In the genomic region with DNA sequence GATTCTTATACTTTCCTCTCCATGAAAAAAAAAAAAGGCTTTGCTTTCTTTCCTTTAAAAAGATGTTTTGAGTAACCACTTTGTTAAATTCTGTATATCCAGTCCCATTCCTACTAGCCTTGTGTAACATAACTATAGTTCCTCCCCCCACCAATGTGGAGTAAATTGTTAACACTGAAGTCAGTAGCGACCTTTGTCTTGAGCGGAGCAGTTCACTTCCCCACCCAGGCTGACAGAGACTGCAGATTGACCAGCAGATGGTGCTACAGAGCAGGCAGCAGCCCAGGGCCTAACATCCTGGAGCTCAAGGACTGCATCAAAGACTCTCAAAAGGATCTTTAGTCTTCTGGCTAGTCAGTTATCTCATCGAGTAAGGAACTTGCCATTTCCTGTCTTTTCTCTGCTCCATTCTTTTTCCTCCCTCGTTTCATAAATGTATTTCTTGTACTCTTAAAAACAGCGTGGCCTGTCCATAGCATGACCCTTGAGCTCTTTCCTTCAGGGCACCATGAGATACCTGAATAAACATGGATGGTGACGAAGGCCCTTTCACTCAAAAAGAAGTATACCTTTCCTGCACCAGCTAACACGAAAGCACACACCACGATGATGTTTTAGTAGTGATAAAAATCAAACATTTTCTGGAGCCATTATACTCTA, we compare ENCODE assay signal across 8 cellular contexts.
DNase-seq lines count a peak whose midpoint lies in the region; ATAC-seq and TF ChIP-seq lines count a peak whose summit lies in the region.

No MANE protein-coding gene starts in this region.

- H3K36me3 ChIP-seq in endodermal cell (ENCODE audit: control insufficient read depth, insufficient read depth, low read length): no peaks in the 10 kb centered on the region

- peaks cover 22% of the 10 kb centered on the region for H3K4me1 Mint-ChIP-seq in endodermal cell

- H3K9ac ChIP-seq in endodermal cell (ENCODE audit: extremely low read depth, low read length, poor library complexity, severe bottlenecking): no peak overlapping the region

- peaks cover 10% of the 10 kb centered on the region for H3K4me1 ChIP-seq in endodermal cell (ENCODE audit: control insufficient read depth, insufficient read depth, low read length)

- no peaks in the 10 kb centered on the region for H3K27me3 ChIP-seq in endodermal cell (ENCODE audit: control insufficient read depth, insufficient read depth, low read length, poor library complexity, severe bottlenecking)

- no peaks in the 10 kb centered on the region for H3K9me3 ChIP-seq in endodermal cell (ENCODE audit: control insufficient read depth, low read length)

- in situ Hi-C loops in Caki2 (cut with HindIII; ENCODE audit: low pct_unique_long_range_greater_than_20kb, low sequenced_read_pairs): no loop called here

- no peaks in the 10 kb centered on the region for H3K9me3 Mint-ChIP-seq in endodermal cell

- no peaks in the 10 kb centered on the region for H3K27me3 Mint-ChIP-seq in endodermal cell (ENCODE audit: insufficient read depth)

- peak; percentile 96 for ATAC-seq in GM19468 (IDR thresholded peaks at IDR 0.05; ENCODE audit: extremely low read depth, unreplicated experiment)
- peak; percentile 81 for ATAC-seq in HG03558 (IDR thresholded peaks at IDR 0.05; ENCODE audit: extremely low read depth, unreplicated experiment)

- H3K4me3 ChIP-seq in endodermal cell (ENCODE audit: low read length): no peak overlapping the region

- 45 to 58% methylated on average over 5 to 8 of the region's 8 CpGs for WGBS in endodermal cell (ENCODE audit: insufficient coverage in 1 of 2, insufficient read length in 1 of 2), 2 experiments

- no peak overlapping the region for H3K27ac Mint-ChIP-seq in endodermal cell

- peak; percentile 41 for DNase-seq in Caki2 (ENCODE audit: low read depth)
- DNase-seq in NCI-H69 (lab: John Stamatoyannopoulos, UW): peak; percentile 59
- peak; percentile 16 for DNase-seq in activated CD4-positive, alpha-beta T cell treated with anti-CD3 and anti-CD28 coated beads, Interleukin-2, amount 50 U/mL, for 4 hours
- peak; percentile 91 for DNase-seq in endodermal cell
- peak; percentile 86 for DNase-seq in midbrain (lab: John Stamatoyannopoulos, UW)
- peak; percentile 6 to 10 for DNase-seq in stimulated activated CD8-positive, alpha-beta memory T cell treated with anti-CD3 and anti-CD28 coated beads, Interleukin-7, amount 100 ng/mL, for 4 hours (ENCODE audit: low read depth in 2 of 2)

- TF ChIP-seq CTCF in endodermal cell (conservative IDR thresholded peaks at IDR 0.05): peak; percentile 99

- no peak overlapping the region for H3K4me3 Mint-ChIP-seq in endodermal cell

- no peaks in the 10 kb centered on the region for H3K36me3 Mint-ChIP-seq in endodermal cell (ENCODE audit: low read depth)

- no peak overlapping the region for H3K27ac ChIP-seq in endodermal cell (ENCODE audit: low read depth, low read length)

Comparison
In these comparisons a context has a peak if more than half of its experiments do, and no peak if none do; other contexts are left out.
1. DNase-seq: peak in every context shown above with its lines; median percentile 91 in endodermal cell; 86 in midbrain; 59 in NCI-H69; 41 in Caki2; 16 in activated CD4-positive, alpha-beta T cell treated with anti-CD3 and anti-CD28 coated beads, Interleukin-2, amount 50 U/mL, for 4 hours; 8 in stimulated activated CD8-positive, alpha-beta memory T cell treated with anti-CD3 and anti-CD28 coated beads, Interleukin-7, amount 100 ng/mL, for 4 hours.